ENCODE assay signal across 1 cellular context in the genomic region with DNA sequence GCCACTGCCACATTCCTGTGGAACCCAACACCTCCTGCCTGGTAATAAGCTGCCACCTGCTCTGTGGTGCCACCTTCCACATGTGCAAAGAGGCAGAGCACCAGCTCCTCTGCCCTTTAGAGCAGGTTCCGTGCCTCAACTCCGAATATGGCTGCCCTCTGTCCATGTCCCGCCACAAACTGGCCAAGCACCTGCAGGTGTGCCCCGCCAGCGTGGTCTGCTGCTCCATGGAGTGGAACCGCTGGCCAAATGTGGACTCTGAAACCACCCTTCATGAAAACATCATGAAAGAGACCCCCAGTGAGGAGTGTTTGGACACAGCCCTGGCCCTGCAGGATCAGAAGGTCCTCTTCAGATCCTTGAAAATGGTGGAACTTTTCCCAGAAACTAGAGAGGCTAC.
A peak's percentile ranks its signal among the peaks of the same experiment; 100 is the strongest.
TF ChIP-seq lines count a peak whose summit lies in the region.

No MANE protein-coding gene starts in this region.

TF ChIP-seq in H1, 55 proteins besides CTCF, POLR2A, EP300 and RAD21:
- TF ChIP-seq, protein P1, sequence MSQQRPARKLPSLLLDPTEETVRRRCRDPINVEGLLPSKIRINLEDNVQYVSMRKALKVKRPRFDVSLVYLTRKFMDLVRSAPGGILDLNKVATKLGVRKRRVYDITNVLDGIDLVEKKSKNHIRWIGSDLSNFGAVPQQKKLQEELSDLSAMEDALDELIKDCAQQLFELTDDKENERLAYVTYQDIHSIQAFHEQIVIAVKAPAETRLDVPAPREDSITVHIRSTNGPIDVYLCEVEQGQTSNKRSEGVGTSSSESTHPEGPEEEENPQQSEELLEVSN (IDR thresholded peaks at IDR 0.05) = 0 out of 2 replicates have a peak, but pooled peaks have one; percentile 33
- TF ChIP-seq, protein P2, sequence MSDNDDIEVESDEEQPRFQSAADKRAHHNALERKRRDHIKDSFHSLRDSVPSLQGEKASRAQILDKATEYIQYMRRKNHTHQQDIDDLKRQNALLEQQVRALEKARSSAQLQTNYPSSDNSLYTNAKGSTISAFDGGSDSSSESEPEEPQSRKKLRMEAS (IDR thresholded peaks at IDR 0.05) = no peak
